In genomic region chr12:87953257-87953860, GRCh38 we compare ENCODE assay signal across 8 cellular contexts.
DNase-seq lines count a peak whose midpoint lies in the region; ATAC-seq and TF ChIP-seq lines count a peak whose summit lies in the region.

No MANE protein-coding gene starts in this region.

- H3K9me3 ChIP-seq in MM.1S (replicated peaks; ENCODE audit: insufficient read depth, low read length) (no peaks in the 10 kb centered on the region), WERI-Rb-1 (ENCODE audit: severe bottlenecking) (no peaks in the 10 kb centered on the region)

- no peak overlapping the region for H3K4me3 ChIP-seq in MM.1S (ENCODE audit: low read length)
- no peak overlapping the region for H3K4me3 ChIP-seq in WERI-Rb-1 (ENCODE audit: low read depth, low read length)
- no peak overlapping the region for H3K4me3 ChIP-seq in kidney epithelial cell (ENCODE audit: low read depth, low read length)

- DNase-seq in NCI-H2196 (lab: John Stamatoyannopoulos, UW; ENCODE audit: unreplicated experiment) (peak; percentile 12), NCI-H2196 treated with DMSO at 0.1 percent for 48 hours (lab: John Stamatoyannopoulos, UW; ENCODE audit: unreplicated experiment) (no peak), MM.1S (peak; percentile 42), WERI-Rb-1 (peak; percentile 15), kidney epithelial cell (ENCODE audit: low read depth) (peak; percentile 39)

- H3K79me2 ChIP-seq in MM.1S (ENCODE audit: low read length) = no peaks in the 10 kb centered on the region

- TF ChIP-seq CTCF in MM.1S (IDR thresholded peaks at IDR 0.05; ENCODE audit: low read length) (peak; percentile 54), WERI-Rb-1 (IDR thresholded peaks at IDR 0.05; ENCODE audit: low read depth, low read length) (peak; percentile 31; the same call in 1 of the 2 replicates), kidney epithelial cell (IDR thresholded peaks at IDR 0.05; ENCODE audit: insufficient read depth, low read length, poor library complexity, severe bottlenecking) (peak; percentile 65)

- H3F3A ChIP-seq in MM.1S (ENCODE audit: insufficient read depth, low read length) = no peaks in the 10 kb centered on the region

- H4K20me1 ChIP-seq in MM.1S (ENCODE audit: insufficient read depth, low read length) = no peaks in the 10 kb centered on the region

- H3K4me2 ChIP-seq in MM.1S (ENCODE audit: low read depth, low read length) = no peak overlapping the region

- no peak overlapping the region for H3K9ac ChIP-seq in MM.1S (ENCODE audit: low read length)

- H3K9me2 ChIP-seq in MM.1S (replicated peaks; ENCODE audit: insufficient read depth, low read length) = no peaks in the 10 kb centered on the region

- H3K27me3 ChIP-seq in MM.1S (replicated peaks; ENCODE audit: insufficient read depth, low read length) = no peaks in the 10 kb centered on the region
- H3K27me3 ChIP-seq in WERI-Rb-1 (ENCODE audit: insufficient read depth, low read depth, severe bottlenecking) = no peaks in the 10 kb centered on the region
- H3K27me3 ChIP-seq in kidney epithelial cell (ENCODE audit: control insufficient read depth, insufficient read depth, low read length) = no peaks in the 10 kb centered on the region

- H3K36me3 ChIP-seq in MM.1S (replicated peaks; ENCODE audit: insufficient read depth, low read length) = no peaks in the 10 kb centered on the region
- H3K36me3 ChIP-seq in WERI-Rb-1 = no peaks in the 10 kb centered on the region
- no peaks in the 10 kb centered on the region for H3K36me3 ChIP-seq in kidney epithelial cell (ENCODE audit: control insufficient read depth, insufficient read depth, low read length)

- H3K4me1 ChIP-seq in MM.1S (ENCODE audit: low read length) = no peaks in the 10 kb centered on the region

- no peak for ATAC-seq in GM18873 (IDR thresholded peaks at IDR 0.05; ENCODE audit: low FRiP score, unreplicated experiment)
- no peak for ATAC-seq in GM21723 (IDR thresholded peaks at IDR 0.05; ENCODE audit: unreplicated experiment)
- ATAC-seq in HG02981 (IDR thresholded peaks at IDR 0.05; ENCODE audit: unreplicated experiment) = no peak

- H2AFZ ChIP-seq in MM.1S (ENCODE audit: low read length) = peak overlapping the region; percentile 31; the same call in 1 of the 2 replicates

- H3K27ac ChIP-seq in MM.1S (ENCODE audit: low read length) = no peak overlapping the region
- H3K27ac ChIP-seq in WERI-Rb-1 = no peak overlapping the region
